ENCODE assay signal across 8 cellular contexts in genomic region chr19:49546825-49547565, GRCh38. TPM values are rescaled to one million over a fixed set of nuclear protein-coding genes. Genes with fewer than 3 reads are reported as not detected.
A peak's percentile ranks its signal among the peaks of the same experiment; 100 is the strongest.
DNase-seq lines count a peak whose midpoint lies in the region; ATAC-seq and TF ChIP-seq lines count a peak whose summit lies in the region.

No MANE protein-coding gene starts in this region.

- peak; percentile 80 to 90 (median 84) for TF ChIP-seq CTCF in ascending aorta (IDR thresholded peaks at IDR 0.05)

- H3K9me3 ChIP-seq in ascending aorta, result no peaks in the 10 kb centered on the region

- peaks cover 9 to 15% of the 10 kb centered on the region in 2 donors for H3K36me3 ChIP-seq in ascending aorta

- intact Hi-C loops in ascending aorta (cut with DNase I), result loop anchor here (1.0 to 5.0 kb wide), 3 partner anchors 44 to 155 kb away; partner anchors contain the start of gene FLT3LG
- intact Hi-C loops in left ventricle myocardium superior (cut with micrococcal nuclease), result no loop called here

- H3K4me1 ChIP-seq in ascending aorta, result no peaks in the 10 kb centered on the region

- H3K27ac ChIP-seq in ascending aorta, result no peak overlapping the region

- no peaks in the 10 kb centered on the region for H3K27me3 ChIP-seq in ascending aorta

- ATAC-seq in left ventricle myocardium superior (peak; percentile 90), HG02759 (IDR thresholded peaks at IDR 0.05; ENCODE audit: unreplicated experiment) (no peak)

- DNase-seq in SIG-M5 treated with dmso at 0.1 percent for 504 hours (lab: John Stamatoyannopoulos, UW; ENCODE audit: unreplicated experiment) (peak; percentile 75), SIG-M5 (lab: John Stamatoyannopoulos, UW) (no peak), NCI-H1092 treated with DMSO at 0.1 percent for 48 hours (lab: John Stamatoyannopoulos, UW) (peak; percentile 57), SKM-1 (lab: John Stamatoyannopoulos, UW; ENCODE audit: unreplicated experiment) (peak; percentile 4), ascending aorta (ENCODE audit: low spot score in 2 of 2) (peak in 1 of 2 donors; percentile 86), left ventricle myocardium superior (no peak), renal cortical epithelial cell (ENCODE audit: low read depth) (peak; percentile 86)

- no peak overlapping the region for H3K4me3 ChIP-seq in ascending aorta

RNA-seq across cellular contexts. Expression of gene RCN3, which starts 19.2 kb away (rescaled TPM):
- total RNA-seq in ascending aorta (116 TPM), left ventricle myocardium superior (8.5 TPM), renal cortical epithelial cell (0.75 and 1.6 TPM in 2 replicates)

RNA-seq across cellular contexts. Expression of gene NOSIP, which starts 33.4 kb away (rescaled TPM):
- total RNA-seq in ascending aorta (85.3 TPM), left ventricle myocardium superior (46.7 TPM), renal cortical epithelial cell (37.9 and 117 TPM in 2 replicates)

RNA-seq across cellular contexts. Expression of gene PRRG2, which starts 34.1 kb away (rescaled TPM):
- total RNA-seq in ascending aorta (not detected), left ventricle myocardium superior (1.3 TPM), renal cortical epithelial cell (4.2 and 7.2 TPM in 2 replicates)

RNA-seq across cellular contexts. Expression of gene FCGRT, which starts 34.5 kb away (rescaled TPM):
- total RNA-seq in ascending aorta (264 TPM), left ventricle myocardium superior (84.7 TPM), renal cortical epithelial cell (23.4 and 47.7 TPM in 2 replicates)

RNA-seq across cellular contexts. Expression of gene PRR12, which starts 44.0 kb away (rescaled TPM):
- total RNA-seq in ascending aorta (23.6 TPM), left ventricle myocardium superior (15.6 TPM), renal cortical epithelial cell (0.87 and 8.7 TPM in 2 replicates)

Comparison
In these comparisons a context has a peak if more than half of its experiments do, and no peak if none do; other contexts are left out.
1. DNase-seq: peak in SIG-M5 treated with dmso at 0.1 percent for 504 hours (single experiment), NCI-H1092 treated with DMSO at 0.1 percent for 48 hours (single experiment), SKM-1 (single experiment) and renal cortical epithelial cell (single experiment); none in SIG-M5 (single experiment) and left ventricle myocardium superior (single experiment).
2. RNA of gene RCN3, which starts 19.2 kb away (total RNA-seq): 116 TPM in ascending aorta (single experiment); 8.5 TPM in left ventricle myocardium superior (single experiment) and 0.75 to 1.6 TPM in renal cortical epithelial cell; every median in the first group is over 10 times any median in the second.